21 cellular contexts compared by ENCODE assay signal in the genomic region with DNA sequence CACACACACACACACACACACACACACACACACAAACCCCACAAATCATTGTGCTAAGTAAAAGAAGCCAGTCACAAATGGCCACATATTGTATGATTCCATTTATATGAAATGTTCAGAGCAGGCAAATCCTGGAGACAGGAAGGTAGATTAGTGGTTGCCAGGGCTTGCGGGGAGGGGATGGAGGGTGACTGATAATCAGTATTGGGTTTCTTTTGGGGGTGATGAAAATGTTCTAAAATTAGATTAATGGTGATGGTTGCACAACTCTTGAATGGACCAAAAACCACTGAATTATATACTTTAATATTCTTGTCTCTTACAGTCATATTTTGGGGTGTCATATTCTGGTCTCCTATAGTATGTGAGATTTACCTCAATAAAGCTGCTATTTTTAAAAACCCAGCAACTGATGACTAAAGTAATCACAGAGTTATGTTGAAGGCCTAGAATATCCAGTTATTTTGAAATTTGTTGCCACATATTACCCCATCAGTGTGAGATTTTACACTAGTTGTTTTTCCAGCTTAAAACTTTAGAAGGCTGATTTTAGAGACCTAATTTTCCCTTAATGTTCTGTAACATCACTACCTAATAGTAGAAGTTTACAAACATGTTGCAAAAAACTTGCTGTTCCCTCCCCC. TPM values are rescaled to one million over a fixed set of nuclear protein-coding genes. Genes with fewer than 3 reads are reported as not detected.
DNase-seq lines count a peak whose midpoint lies in the region; ATAC-seq and TF ChIP-seq lines count a peak whose summit lies in the region.
"Had no signal": no experiment of that assay in that cellular context is flagged by ENCODE, and none has a peak within 500 bp of the region (broad histone marks: within the 10 kb centered on the region; RNA-seq: fewer than 3 reads in every experiment).

No MANE protein-coding gene starts in this region.

- peaks cover 14% of the 10 kb centered on the region for H3K4me1 ChIP-seq in IMR-90 (ENCODE audit: control insufficient read depth, insufficient read depth, low read length)

- H3K27ac ChIP-seq in IMR-90 (ENCODE audit: insufficient read depth, low read length): no peak overlapping the region
- H3K27ac ChIP-seq: SK-N-MC had no signal

- H2BK15ac ChIP-seq in IMR-90 (ENCODE audit: low read depth, low read length): no peak overlapping the region

- H2AK9ac ChIP-seq in IMR-90 (replicated peaks; ENCODE audit: low read depth, low read length, poor library complexity): no peak overlapping the region

- no peak overlapping the region for H3K4ac ChIP-seq in IMR-90 (ENCODE audit: low read depth, low read length)

- POLR2A ChIA-PET in IMR-90 (lab: Charles Lee; ENCODE audit: unreplicated experiment): no interaction called here

- no peaks in the 10 kb centered on the region for H3K36me3 ChIP-seq in IMR-90 (ENCODE audit: control insufficient read depth, insufficient read depth, low read length)

- H3K9me1 ChIP-seq in IMR-90 (ENCODE audit: insufficient read depth, low read length): peaks cover 10% of the 10 kb centered on the region

- H2BK5ac ChIP-seq in IMR-90 (ENCODE audit: low read depth, low read length, poor library complexity, severe bottlenecking): peak overlapping the region; percentile 34

- H3K27me3 ChIP-seq in IMR-90 (ENCODE audit: control insufficient read depth, insufficient read depth, low read length): no peaks in the 10 kb centered on the region

- H3K14ac ChIP-seq in IMR-90 (replicated peaks; ENCODE audit: low read depth, low read length): no peak overlapping the region

- no peak for ATAC-seq in IMR-90 (ENCODE audit: low read depth)
- ATAC-seq: HepG2, Right ventricle myocardium inferior had no signal

- intact Hi-C loops in IMR-90 (cut with micrococcal nuclease): loop anchor here (5.0 kb wide), 5 partner anchors 137 to 337 kb away; partner anchors contain the start of gene PAN3

- peak overlapping the region; percentile 6; the same call in 1 of the 2 replicates for H2BK20ac ChIP-seq in IMR-90 (ENCODE audit: low read depth, low read length)

- in situ Hi-C loops in IMR-90 (cut with MboI; ENCODE audit: low sequenced_read_pairs): no loop called here

- H2AK5ac ChIP-seq in IMR-90 (ENCODE audit: low read depth, low read length): peak overlapping the region; percentile 2; the same call in 1 of the 2 replicates

- H4K5ac ChIP-seq in IMR-90 (ENCODE audit: low read depth, low read length): no peak overlapping the region

- TF ChIP-seq RAD21 in IMR-90 (IDR thresholded peaks at IDR 0.05; ENCODE audit: low read length): no peak

- dilution Hi-C loops in IMR-90 (cut with HindIII; ENCODE audit: low sequenced_read_pairs, unreplicated experiment): no loop called here

- CTCF ChIA-PET in IMR-90 (lab: Yijun Ruan, JAX): interaction anchor here (0.6 kb wide), 1 partner anchor 1052 kb away, joined by 3 read pairs; no protein-coding TSS in a partner anchor

- DNase-seq in NOMO-1 treated with DMSO at 0.1 percent for 48 hours (lab: John Stamatoyannopoulos, UW; ENCODE audit: unreplicated experiment) (peak; percentile 30), NOMO-1 treated with dmso at 0.1 percent for 144 hours (lab: John Stamatoyannopoulos, UW; ENCODE audit: unreplicated experiment) (no peak), IMR-90 (no peak), fibroblast of the aortic adventitia (ENCODE audit: low read depth) (peak; percentile 57), HT-29 (ENCODE audit: low spot score) (no peak), activated gamma-delta T cell (lab: John Stamatoyannopoulos, UW) (no peak), SHP77 (lab: John Stamatoyannopoulos, UW) (no peak)
- DNase-seq in stimulated activated naive CD4-positive, alpha-beta T cell (lab: John Stamatoyannopoulos, UW): no peak
- DNase-seq: CD4-positive, CD25-positive, alpha-beta regulatory T cell; EL; GF-D8; KG1; NCI-H1105; NCI-H146; NCI-H2029; NCI-H2227 treated with DMSO at 0.1 percent for 48 hours; NCI-H510A treated with DMSO at 0.1 percent for 48 hours; NCI-H774 had no signal

- no peaks in the 10 kb centered on the region for H3K9me3 ChIP-seq in IMR-90 (ENCODE audit: control insufficient read depth, insufficient read depth, low read length)

- H2AFZ ChIP-seq in IMR-90 (replicated peaks; ENCODE audit: low read length, poor library complexity): no peak overlapping the region

- H3K56ac ChIP-seq in IMR-90 (ENCODE audit: extremely low read depth, insufficient read depth, low read length): no peak overlapping the region

- H3K4me3 ChIP-seq in IMR-90 (ENCODE audit: insufficient read depth, low read depth, low read length): no peak overlapping the region
- H3K4me3 ChIP-seq in fibroblast of the aortic adventitia (ENCODE audit: low read depth, low read length): no peak overlapping the region
- H3K4me3 ChIP-seq: SK-N-MC had no signal

- H3K23ac ChIP-seq in IMR-90 (ENCODE audit: low read depth, low read length): no peak overlapping the region; the same call in 1 of the 2 replicates

- no peak overlapping the region for H3K4me2 ChIP-seq in IMR-90 (ENCODE audit: low read depth, low read length)

- H3K18ac ChIP-seq in IMR-90 (ENCODE audit: low read depth, low read length): no peak overlapping the region

- peaks cover 14 to 42% of the 10 kb centered on the region in 2 experiments for H3K79me1 ChIP-seq in IMR-90 (ENCODE audit: low read depth in 1 of 2, low read length in 2 of 2)

- H4K8ac ChIP-seq in IMR-90 (ENCODE audit: low read depth in 2 of 2, low read length in 2 of 2): no peak overlapping the region

- H3K9ac ChIP-seq in IMR-90 (ENCODE audit: low read depth, low read length): no peak overlapping the region

- no peak overlapping the region for H4K91ac ChIP-seq in IMR-90 (ENCODE audit: insufficient read depth, low read depth, low read length)

- BruUV-seq in IMR-90 (replicated peaks; lab: Mats Ljungman, UMichigan): no TSS peak

- H4K20me1 ChIP-seq in IMR-90 (ENCODE audit: insufficient read depth, low read length): peaks cover 3% of the 10 kb centered on the region; the same call in 1 of the 2 replicates

- WGBS in IMR-90 (ENCODE audit: extremely low coverage in 2 of 2, insufficient read length in 1 of 2), 2 experiments: no CpG with 5 or more reads among the region's 1 CpG

- TF ChIP-seq CTCF in IMR-90 (conservative IDR thresholded peaks at IDR 0.05; ENCODE audit: low read depth, low read length) (no peak), fibroblast of the aortic adventitia (IDR thresholded peaks at IDR 0.05; ENCODE audit: insufficient read depth, low read length) (no peak)

- no peak for TF ChIP-seq POLR2A in IMR-90 (IDR thresholded peaks at IDR 0.05; ENCODE audit: low read depth, low read length)

- no peak overlapping the region for H2BK120ac ChIP-seq in IMR-90 (ENCODE audit: low read depth, low read length)

TF ChIP-seq in IMR-90, 13 proteins besides CTCF, POLR2A, EP300 and RAD21:
- TF ChIP-seq RFX5 (IDR thresholded peaks at IDR 0.05; ENCODE audit: low read depth, low read length): 0 out of 2 replicates have a peak, but pooled peaks have one; percentile 46
- no peak for TF ChIP-seq MXI1 (IDR thresholded peaks at IDR 0.05; ENCODE audit: borderline replicate concordance, low read depth, low read length)

RNA-seq across cellular contexts. Expression of gene FLT1, which starts 20.3 kb away (rescaled TPM):
- total RNA-seq in IMR-90 (2012; rRNA removed) (10.0 and 10.4 TPM in 2 replicates), fibroblast of the aortic adventitia (ENCODE audit: low replicate concordance) (0.36 and 1.3 TPM in 2 replicates)
- polyA plus RNA-seq in IMR-90 (2012; rRNA removed): 4.4 and 4.5 TPM in 2 replicates
- polyA plus RNA-seq in IMR-90 (2012; cell fraction: cytosol; rRNA removed): 1.6 and 2.5 TPM in 2 replicates
- polyA plus RNA-seq in IMR-90 (2012; cell fraction: nucleus; rRNA removed; ENCODE audit: low replicate concordance): 1.3 and 3.9 TPM in 2 replicates
- total RNA-seq in HT-29 (2014; rRNA removed; shearing (Covaris generic)): not detected in 2 replicates
- polyA plus RNA-seq: HepG2 had no signal

Comparison
In these comparisons a context has a peak if more than half of its experiments do, and no peak if none do; other contexts are left out.
1. DNase-seq: peak in NOMO-1 treated with DMSO at 0.1 percent for 48 hours (single experiment) and fibroblast of the aortic adventitia (single experiment); none in NOMO-1 treated with dmso at 0.1 percent for 144 hours (single experiment), IMR-90 (single experiment), HT-29 (single experiment), activated gamma-delta T cell (single experiment), SHP77 (0 of 2) and stimulated activated naive CD4-positive, alpha-beta T cell (0 of 6).